Comparison of ENCODE assay signal across 1 cellular context in genomic region chr19:54224619-54225018, GRCh38. TPM values are rescaled to one million over a fixed set of nuclear protein-coding genes. Genes with fewer than 3 reads are reported as not detected.
"Had no signal": no experiment of that assay in that cellular context is flagged by ENCODE, and none has a peak within 500 bp of the region (broad histone marks: within the 10 kb centered on the region; RNA-seq: fewer than 3 reads in every experiment).

No MANE protein-coding gene starts in this region.

RNA-seq across cellular contexts. Expression of gene LILRA6, which starts 18.0 kb away (rescaled TPM):
- total RNA-seq: G401 had no signal

RNA-seq across cellular contexts. Expression of gene LILRB5, which starts 32.5 kb away (rescaled TPM):
- total RNA-seq: G401 had no signal
